Comparison of ENCODE assay signal across 8 cellular contexts in the genomic region with DNA sequence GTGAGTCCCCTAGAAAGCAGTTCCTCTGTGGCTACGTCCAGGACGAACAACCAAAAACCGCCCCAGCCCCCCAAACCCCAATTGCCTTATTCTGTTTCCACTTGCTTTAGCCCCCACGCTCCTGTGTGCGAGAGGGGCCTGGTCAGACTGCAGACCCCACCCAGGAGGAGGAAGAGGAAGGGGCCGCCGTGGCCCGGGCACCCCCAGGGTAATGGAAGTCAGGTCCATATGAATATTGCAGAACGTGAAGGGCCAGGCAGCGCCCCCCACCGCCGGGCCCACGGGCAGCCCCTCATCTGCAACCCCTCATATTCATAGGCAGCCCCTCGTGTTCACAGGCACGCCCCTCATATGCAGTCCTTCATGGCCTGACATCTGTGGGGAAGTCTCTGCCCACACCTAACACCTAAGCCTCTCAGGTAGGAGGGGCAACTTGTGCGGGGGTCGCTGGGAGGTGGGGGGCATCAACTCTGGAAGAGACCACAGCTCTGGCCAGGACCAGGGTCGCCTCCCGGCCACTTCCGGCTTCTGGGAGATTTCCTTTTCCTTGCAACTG. TPM values are rescaled to one million over a fixed set of nuclear protein-coding genes. Genes with fewer than 3 reads are reported as not detected.
DNase-seq lines count a peak whose midpoint lies in the region; ATAC-seq and TF ChIP-seq lines count a peak whose summit lies in the region.

No MANE protein-coding gene starts in this region.

- no peak for DNase-seq in SK-N-MC (ENCODE audit: low read depth, low spot score)
- no peak for DNase-seq in fibroblast of the aortic adventitia (ENCODE audit: low read depth)
- DNase-seq in psoas muscle, result no peak
- DNase-seq in gastrocnemius medialis, result no peak
- DNase-seq in SIG-M5 treated with dmso at 0.1 percent for 504 hours (lab: John Stamatoyannopoulos, UW; ENCODE audit: unreplicated experiment), result no peak
- DNase-seq in GDM1 (lab: John Stamatoyannopoulos, UW), result no peak

- intact Hi-C loops in psoas muscle (cut with DNase I), result no loop called here
- intact Hi-C loops in gastrocnemius medialis (cut with DNase I; ENCODE audit: low total_unique reads), result no loop called here

- no peak overlapping the region for H3K9ac ChIP-seq in SK-N-MC (ENCODE audit: insufficient read length)

- TF ChIP-seq CTCF in fibroblast of the aortic adventitia (IDR thresholded peaks at IDR 0.05; ENCODE audit: insufficient read depth, low read length) (no peak), psoas muscle (IDR thresholded peaks at IDR 0.05) (no peak), gastrocnemius medialis (IDR thresholded peaks at IDR 0.05 in 4 of 5, conservative IDR thresholded peaks at IDR 0.05 in 1 of 5) (no peak)

- H3K27me3 ChIP-seq in psoas muscle (ENCODE audit: insufficient read depth in 3 of 3, low read length in 2 of 3) (peaks cover 4 to 54% (median 19%) of the 10 kb centered on the region in 3 donors), gastrocnemius medialis (peaks cover 25 to 44% (median 38%) of the 10 kb centered on the region in 3 donors)

- no peak for TF ChIP-seq POLR2A in gastrocnemius medialis (IDR thresholded peaks at IDR 0.05)

- H3K36me3 ChIP-seq in SK-N-MC (ENCODE audit: insufficient read depth, low read length) (no peaks in the 10 kb centered on the region), psoas muscle (ENCODE audit: insufficient read depth in 1 of 2, low read depth in 1 of 2) (no peaks in the 10 kb centered on the region), gastrocnemius medialis (no peaks in the 10 kb centered on the region)

- peak overlapping the region; percentile 26; the same call in 1 of the 2 replicates for H3K4me3 ChIP-seq in GM08714 (ENCODE audit: low read length)
- H3K4me3 ChIP-seq in SK-N-MC, result peak overlapping the region; percentile 77
- peak overlapping the region; percentile 46 for H3K4me3 ChIP-seq in fibroblast of the aortic adventitia (ENCODE audit: low read depth, low read length)
- H3K4me3 ChIP-seq in psoas muscle, result peak overlapping the region; percentile 57
- H3K4me3 ChIP-seq in gastrocnemius medialis, result peak overlapping the region in 2 of 4 donors; percentile 51 to 53

- H3K9me3 ChIP-seq in SK-N-MC (ENCODE audit: low read depth, low read length), result no peaks in the 10 kb centered on the region
- no peaks in the 10 kb centered on the region for H3K9me3 ChIP-seq in psoas muscle
- no peaks in the 10 kb centered on the region for H3K9me3 ChIP-seq in gastrocnemius medialis

- H3K4me1 ChIP-seq in psoas muscle (no peaks in the 10 kb centered on the region), gastrocnemius medialis (peaks cover 0 to 7% of the 10 kb centered on the region in 2 donors)

- no peak overlapping the region for H3K27ac ChIP-seq in SK-N-MC
- no peak overlapping the region for H3K27ac ChIP-seq in psoas muscle
- H3K27ac ChIP-seq in gastrocnemius medialis, result no peak overlapping the region

- in situ Hi-C loops in gastrocnemius medialis (cut with MboI; ENCODE audit: low sequenced_read_pairs in 4 of 4), result no loop called here

- 13 to 17% (median 16%) methylated on average over 20 of the region's 20 CpGs for WGBS in psoas muscle, 3 donors

- ATAC-seq in psoas muscle (no peak), gastrocnemius medialis (no peak), GM19328 (IDR thresholded peaks at IDR 0.05; ENCODE audit: unreplicated experiment) (no peak)

RNA-seq across cellular contexts. Expression of a gene that starts 37.7 kb away (rescaled TPM):
- total RNA-seq in fibroblast of the aortic adventitia (ENCODE audit: low replicate concordance) (not detected in 2 replicates), psoas muscle (not detected), gastrocnemius medialis (not detected)
- polyA plus RNA-seq in psoas muscle, result under 1 TPM in 1 of 3 donors, not detected in 2; 0.01 TPM
